ENCODE assay signal across 12 cellular contexts in genomic region chr2:111705206-111705605, GRCh38.
A peak's percentile ranks its signal among the peaks of the same experiment; 100 is the strongest.
DNase-seq lines count a peak whose midpoint lies in the region; ATAC-seq and TF ChIP-seq lines count a peak whose summit lies in the region.
"Had no signal": no experiment of that assay in that cellular context is flagged by ENCODE, and none has a peak within 500 bp of the region (broad histone marks: within the 10 kb centered on the region; RNA-seq: fewer than 3 reads in every experiment).

No MANE protein-coding gene starts in this region.

- H3K9me3 ChIP-seq in DOHH2 (ENCODE audit: control insufficient read depth, insufficient read depth, low read length), result no peaks in the 10 kb centered on the region
- no peaks in the 10 kb centered on the region for H3K9me3 ChIP-seq in hepatocyte (ENCODE audit: low read depth)
- H3K9me3 ChIP-seq in CD4-positive, alpha-beta T cell (ENCODE audit: control insufficient read depth, low read length), result no peaks in the 10 kb centered on the region
- H3K9me3 ChIP-seq: thyroid gland had no signal

- H3K4me1 ChIP-seq in DOHH2 (ENCODE audit: control insufficient read depth, low read length), result peaks cover 93% of the 10 kb centered on the region
- H3K4me1 ChIP-seq in hepatocyte (ENCODE audit: insufficient read depth), result peaks cover 13% of the 10 kb centered on the region

- 66% methylated on average over 6 of the region's 6 CpGs for WGBS in hepatocyte (ENCODE audit: low lambda C conversion rate, missing lambda C conversion rate)

- H3K4me1 Mint-ChIP-seq in CD4-positive, alpha-beta T cell (ENCODE audit: low read depth), result peaks cover 7% of the 10 kb centered on the region

- H3K27ac Mint-ChIP-seq in CD4-positive, alpha-beta T cell, result no peak overlapping the region

- no peaks in the 10 kb centered on the region for H3K36me3 Mint-ChIP-seq in CD4-positive, alpha-beta T cell (ENCODE audit: low read depth)

- H3K36me3 ChIP-seq in DOHH2 (ENCODE audit: control insufficient read depth, low read length) (peaks cover 2% of the 10 kb centered on the region; the same call in 1 of the 2 replicates), hepatocyte (replicated peaks; ENCODE audit: insufficient read depth, low read depth) (no peaks in the 10 kb centered on the region)
- H3K36me3 ChIP-seq: thyroid gland had no signal

- no peaks in the 10 kb centered on the region for H3K27me3 ChIP-seq in DOHH2 (ENCODE audit: control insufficient read depth, low read length)
- H3K27me3 ChIP-seq in hepatocyte, result no peaks in the 10 kb centered on the region
- H3K27me3 ChIP-seq in CD4-positive, alpha-beta T cell (ENCODE audit: control insufficient read depth, insufficient read depth, low read length), result no peaks in the 10 kb centered on the region
- H3K27me3 ChIP-seq: thyroid gland had no signal

- peak overlapping the region; percentile 65 for H3K4me3 ChIP-seq in DOHH2 (ENCODE audit: low read length)
- no peak overlapping the region for H3K4me3 ChIP-seq in hepatocyte
- H3K4me3 ChIP-seq: thyroid gland had no signal

- CTCF ChIA-PET in CD4-positive, alpha-beta T cell (lab: Charles Lee), result no interaction called here

- H3K4me2 ChIP-seq in DOHH2 (ENCODE audit: low read length), result peak overlapping the region; percentile 84
- H3K4me2 ChIP-seq in hepatocyte, result no peak overlapping the region

- POLR2A ChIA-PET in CD4-positive, alpha-beta T cell (lab: Charles Lee), result no interaction called here

- intact Hi-C loops in CD4-positive, alpha-beta T cell (cut with DNase I, micrococcal nuclease), result no loop called here

- H2AFZ ChIP-seq in hepatocyte, result no peak overlapping the region

- H4K20me1 ChIP-seq in DOHH2 (ENCODE audit: control insufficient read depth, insufficient read depth, low read depth, low read length) (no peaks in the 10 kb centered on the region), hepatocyte (ENCODE audit: insufficient read depth, poor library complexity, severe bottlenecking) (no peaks in the 10 kb centered on the region)

- peak overlapping the region; percentile 94 for H3K27ac ChIP-seq in DOHH2 (ENCODE audit: low read depth, low read length)
- H3K27ac ChIP-seq in hepatocyte, result peak overlapping the region; percentile 64
- no peak overlapping the region for H3K27ac ChIP-seq in CD4-positive, alpha-beta T cell (ENCODE audit: low read depth, low read length)
- H3K27ac ChIP-seq: VCaP had no signal

- no peaks in the 10 kb centered on the region for H3K79me2 ChIP-seq in DOHH2 (ENCODE audit: control insufficient read depth, low read length)
- H3K79me2 ChIP-seq in hepatocyte, result no peaks in the 10 kb centered on the region

- H3K27me3 Mint-ChIP-seq in CD4-positive, alpha-beta T cell, result no peaks in the 10 kb centered on the region
- H3K27me3 Mint-ChIP-seq: central memory CD8-positive, alpha-beta T cell had no signal

- peaks cover 13% of the 10 kb centered on the region for H3F3A ChIP-seq in DOHH2 (ENCODE audit: control insufficient read depth, insufficient read depth)

- DNase-seq in NAMALWA (ENCODE audit: low spot score) (peak; percentile 94), hepatocyte (ENCODE audit: low spot score) (no peak), activated gamma-delta T cell treated with Interleukin-2 at 50 U/mL for 16 hours (no peak), DMS114 treated with DMSO at 0.1 percent for 48 hours (lab: John Stamatoyannopoulos, UW; ENCODE audit: unreplicated experiment) (no peak)
- no peak for DNase-seq in CD4-positive, alpha-beta T cell
- DNase-seq: NCI-H187 had no signal

- H3K4me3 Mint-ChIP-seq in CD4-positive, alpha-beta T cell, result no peak overlapping the region
- H3K4me3 Mint-ChIP-seq: central memory CD8-positive, alpha-beta T cell had no signal

- H3K9me2 ChIP-seq in DOHH2 (replicated peaks; ENCODE audit: control insufficient read depth, low read length), result no peaks in the 10 kb centered on the region
- H3K9me2 ChIP-seq in hepatocyte (replicated peaks; ENCODE audit: insufficient read depth), result no peaks in the 10 kb centered on the region

- peak; percentile 29 for ATAC-seq in GM21576 (IDR thresholded peaks at IDR 0.05; ENCODE audit: unreplicated experiment)
- ATAC-seq in CD4-positive, alpha-beta T cell (ENCODE audit: poor library complexity), result no peak
- ATAC-seq in GM18511 (IDR thresholded peaks at IDR 0.05; ENCODE audit: unreplicated experiment), result no peak

- H3K9me3 Mint-ChIP-seq in CD4-positive, alpha-beta T cell, result no peaks in the 10 kb centered on the region
- H3K9me3 Mint-ChIP-seq: central memory CD8-positive, alpha-beta T cell had no signal

- TF ChIP-seq CTCF in DOHH2 (IDR thresholded peaks at IDR 0.05; ENCODE audit: low read depth, low read length, poor library complexity, severe bottlenecking) (no peak), hepatocyte (IDR thresholded peaks at IDR 0.05; ENCODE audit: poor library complexity) (no peak)
- no peak for TF ChIP-seq CTCF in CD4-positive, alpha-beta T cell (IDR thresholded peaks at IDR 0.05)
